8 cellular contexts compared by ENCODE assay signal in the genomic region with DNA sequence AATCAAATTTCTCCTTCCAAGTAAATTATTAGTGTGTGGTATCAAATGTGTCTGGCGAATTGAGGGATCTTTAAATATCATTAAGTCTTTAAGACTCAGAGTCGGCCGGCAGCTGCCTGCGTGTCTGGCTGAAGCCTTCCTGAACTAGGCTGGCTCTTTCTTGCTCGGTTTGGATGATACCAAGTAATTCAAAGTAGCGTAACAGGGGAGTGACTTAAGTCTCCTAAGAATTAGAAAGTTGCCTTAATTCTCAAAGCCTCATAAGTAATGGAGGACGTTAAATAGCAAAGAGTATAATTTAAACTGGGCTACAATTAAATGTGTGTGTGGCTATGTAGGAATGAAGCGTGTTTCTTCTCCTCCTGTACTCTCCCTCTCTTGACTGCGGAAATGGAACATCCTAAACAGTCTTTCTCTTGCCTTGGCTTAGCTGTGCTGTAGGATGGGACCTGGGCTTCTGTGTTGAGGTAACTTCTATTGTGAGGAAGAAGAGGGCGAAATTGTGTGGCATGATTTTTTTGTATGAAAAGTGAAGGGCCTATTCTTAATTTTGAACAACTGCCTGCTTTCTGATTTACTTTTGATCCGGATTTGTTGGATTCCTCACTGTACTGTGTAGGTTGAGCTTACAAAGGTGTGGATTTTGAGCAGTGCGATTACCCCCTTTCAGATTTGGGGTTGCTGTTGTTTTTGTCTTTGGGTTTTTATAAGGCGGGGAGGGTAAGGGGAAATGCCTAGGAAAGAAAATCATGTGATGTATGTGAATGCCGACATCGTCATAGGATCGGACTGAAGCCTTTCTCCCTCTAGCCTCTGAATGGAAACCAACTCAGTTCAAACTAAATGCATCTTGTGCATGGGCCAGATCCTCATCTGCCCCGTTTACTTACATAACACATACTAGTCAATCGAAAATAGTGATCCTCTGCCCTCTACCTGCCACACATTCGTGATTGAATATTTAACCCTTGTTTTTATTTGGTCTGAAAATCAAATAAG. TPM values are rescaled to one million over a fixed set of nuclear protein-coding genes. Genes with fewer than 3 reads are reported as not detected.
DNase-seq lines count a peak whose midpoint lies in the region; ATAC-seq and TF ChIP-seq lines count a peak whose summit lies in the region.

No MANE protein-coding gene starts in this region.

- ATAC-seq in HG02571 (IDR thresholded peaks at IDR 0.05; ENCODE audit: unreplicated experiment): peak; percentile 86
- peak; percentile 91 for ATAC-seq in T-helper 17 cell

- no peaks in the 10 kb centered on the region for H3K36me3 Mint-ChIP-seq in T-helper 17 cell (ENCODE audit: low read depth)

- no peaks in the 10 kb centered on the region for H3K9me3 ChIP-seq in T-helper 17 cell (ENCODE audit: control insufficient read depth, low read length, poor library complexity, severe bottlenecking)

- no peaks in the 10 kb centered on the region for H3K27me3 Mint-ChIP-seq in T-helper 17 cell

- peaks cover 8% of the 10 kb centered on the region for H3K4me1 Mint-ChIP-seq in T-helper 17 cell

- no peak overlapping the region for H3K4me3 Mint-ChIP-seq in T-helper 17 cell

- DNase-seq in GM13976 (ENCODE audit: low spot score) (peak; percentile 69), NAMALWA (ENCODE audit: low spot score) (peak; percentile 93), T-helper 17 cell (peak; percentile 22 to 32 (median 22)), T47D (ENCODE audit: low read depth in 1 of 2, low spot score in 1 of 2) (peak; percentile 66 to 91), iPS-NIHi11 (ENCODE audit: low spot score) (peak; percentile 78), occipital lobe (lab: John Stamatoyannopoulos, UW) (no peak)
- peak in 2 of 3 donors; percentile 34 to 44 for DNase-seq in stimulated activated CD4-positive, alpha-beta T cell treated with anti-CD3 and anti-CD28 coated beads, Interleukin-12 subunit alpha, Interleukin-12 subunit beta, amount 100 ng/mL, for 48 hours (ENCODE audit: low read depth in 2 of 3, low spot score in 1 of 3)

- peak; percentile 10 for TF ChIP-seq CTCF in GM13976 (IDR thresholded peaks at IDR 0.05; ENCODE audit: borderline replicate concordance, control extremely low read depth, extremely low read depth, insufficient read depth, missing control alignments)

- in situ Hi-C loops in GM13976 (cut with MboI; ENCODE audit: low sequenced_read_pairs, unreplicated experiment): no loop called here
- in situ Hi-C loops in T47D (cut with HindIII; ENCODE audit: low pct_unique_long_range_greater_than_20kb, low sequenced_read_pairs): no loop called here

- H3K27ac Mint-ChIP-seq in T-helper 17 cell: no peak overlapping the region

RNA-seq across cellular contexts. Expression of gene CPEB4, which starts 29.9 kb away (rescaled TPM):
- 10 to 100 TPM; 25.3 to 33.3 TPM for total RNA-seq in T-helper 17 cell
- 87.3 TPM for total RNA-seq in occipital lobe
